ENCODE assay signal across 8 cellular contexts in genomic region chr11:13668957-13669521, GRCh38. TPM values are rescaled to one million over a fixed set of nuclear protein-coding genes. Genes with fewer than 3 reads are reported as not detected.
DNase-seq lines count a peak whose midpoint lies in the region; ATAC-seq, FAIRE-seq and TF ChIP-seq lines count a peak whose summit lies in the region.

No MANE protein-coding gene starts in this region.

- WGBS in pancreas, 2 donors = 1 to 2% methylated on average over 31 to 33 of the region's 33 CpGs
- 0 to 1% methylated on average over 24 to 31 of the region's 33 CpGs for WGBS in upper lobe of left lung, 2 donors

- H3K4me3 ChIP-seq in fibroblast of the aortic adventitia (ENCODE audit: low read depth, low read length) (peak overlapping the region; percentile 73), pancreas (peak overlapping the region; percentile 86 to 99 (median 96)), upper lobe of left lung (peak overlapping the region; percentile 81 to 98 (median 86))

- no peaks in the 10 kb centered on the region for H3K9me3 ChIP-seq in pancreas
- H3K9me3 ChIP-seq in upper lobe of left lung = no peaks in the 10 kb centered on the region

- H3K4me1 Mint-ChIP-seq in activated T-cell treated with anti-CD3 and anti-CD28 coated beads, Interleukin-2, amount 50 U/mL, for 72 hours (ENCODE audit: low read depth) = peaks cover 46% of the 10 kb centered on the region

- H3K9me3 Mint-ChIP-seq in activated T-cell treated with anti-CD3 and anti-CD28 coated beads, Interleukin-2, amount 50 U/mL, for 72 hours = no peaks in the 10 kb centered on the region

- peak overlapping the region; percentile 90 to 100 for H3K4me3 Mint-ChIP-seq in activated T-cell treated with anti-CD3 and anti-CD28 coated beads, Interleukin-2, amount 50 U/mL, for 72 hours

- intact Hi-C loops in pancreas (cut with DNase I) = no loop called here

- peaks cover 6% of the 10 kb centered on the region for H3K27me3 Mint-ChIP-seq in activated T-cell treated with anti-CD3 and anti-CD28 coated beads, Interleukin-2, amount 50 U/mL, for 72 hours (ENCODE audit: low read depth)

- FAIRE-seq in pancreas (lab: Jason Lieb, UNC) = no peak

- TF ChIP-seq EP300 in upper lobe of left lung (IDR thresholded peaks at IDR 0.05) = no peak

- no peaks in the 10 kb centered on the region for H3K36me3 ChIP-seq in pancreas
- no peaks in the 10 kb centered on the region for H3K36me3 ChIP-seq in upper lobe of left lung

- H3K27me3 ChIP-seq in pancreas (no peaks in the 10 kb centered on the region), upper lobe of left lung (no peaks in the 10 kb centered on the region)

- peaks cover 8 to 9% of the 10 kb centered on the region in 2 donors for H3K36me3 Mint-ChIP-seq in activated T-cell treated with anti-CD3 and anti-CD28 coated beads, Interleukin-2, amount 50 U/mL, for 72 hours (ENCODE audit: insufficient read depth in 2 of 2)

- H3K27ac ChIP-seq in pancreas = peak overlapping the region; percentile 77 to 94 (median 86)
- H3K27ac ChIP-seq in upper lobe of left lung = peak overlapping the region; percentile 86 to 95 (median 90)

- TF ChIP-seq CTCF in fibroblast of the aortic adventitia (IDR thresholded peaks at IDR 0.05; ENCODE audit: insufficient read depth, low read length) = no peak
- TF ChIP-seq CTCF in pancreas (IDR thresholded peaks at IDR 0.05) = no peak
- TF ChIP-seq CTCF in upper lobe of left lung (IDR thresholded peaks at IDR 0.05) = no peak

- peak; percentile 18 for DNase-seq in 8988T
- DNase-seq in NOMO-1 treated with DMSO at 0.1 percent for 48 hours (lab: John Stamatoyannopoulos, UW; ENCODE audit: unreplicated experiment) = peak; percentile 48
- DNase-seq in activated T-cell treated with anti-CD3 and anti-CD28 coated beads, Interleukin-2, amount 50 U/mL, for 72 hours = peak; percentile 54 to 56
- DNase-seq in fibroblast of the aortic adventitia (ENCODE audit: low read depth) = peak; percentile 15
- DNase-seq in pancreas = peak; percentile 34 to 77 (median 54)
- peak in 1 of 2 donors; percentile 55 for DNase-seq in upper lobe of left lung

- H3K27ac Mint-ChIP-seq in activated T-cell treated with anti-CD3 and anti-CD28 coated beads, Interleukin-2, amount 50 U/mL, for 72 hours = peak overlapping the region; percentile 94

- peaks cover 0 to 23% (median 13%) of the 10 kb centered on the region in 3 donors for H3K4me1 ChIP-seq in pancreas
- H3K4me1 ChIP-seq in upper lobe of left lung = peaks cover 17 to 28% (median 24%) of the 10 kb centered on the region in 4 donors

- TF ChIP-seq POLR2A in upper lobe of left lung (IDR thresholded peaks at IDR 0.05) = no peak

- ATAC-seq in GM18867 (IDR thresholded peaks at IDR 0.05; ENCODE audit: unreplicated experiment) (peak; percentile 20), HG03095 (IDR thresholded peaks at IDR 0.05; ENCODE audit: unreplicated experiment) (peak; percentile 7), pancreas (peak; percentile 15 to 44 (median 36)), upper lobe of left lung (ENCODE audit: low FRiP score in 2 of 2) (peak; percentile 37 to 50)
- ATAC-seq in activated T-cell treated with anti-CD3 and anti-CD28 coated beads, Interleukin-2, amount 50 U/mL, for 72 hours (replicated peaks in 1 of 2) = peak; percentile 10 to 12

RNA-seq across cellular contexts. Expression of gene FAR1, which starts 0.6 kb away (rescaled TPM):
- total RNA-seq in activated T-cell treated with anti-CD3 and anti-CD28 coated beads, Interleukin-2, amount 50 U/mL, for 72 hours = 10 to 100 TPM; 49.4 to 53.4 TPM
- 67.6 and 124 TPM in 2 replicates for total RNA-seq in fibroblast of the aortic adventitia (ENCODE audit: low replicate concordance)
- total RNA-seq in pancreas = 10 to 100 TPM; 15.9 to 43.7 (median 20.2) TPM
- 10 to 100 TPM; 12.0 to 17.0 TPM for polyA plus RNA-seq in pancreas
- 10 to 100 TPM; 45.1 to 74.4 (median 47.9) TPM for total RNA-seq in upper lobe of left lung
